In genomic region chr16:66950971-66951790, GRCh38 we compare ENCODE assay signal across 1 cellular context.
TF ChIP-seq lines count a peak whose summit lies in the region.

No MANE protein-coding gene starts in this region.

TF ChIP-seq in K562, 482 proteins besides CTCF, POLR2A, EP300 and RAD21 (continues in another document):
- TF ChIP-seq NR2F6 (CRISPR knock-in tag; IDR thresholded peaks at IDR 0.05) (no peak), ZKSCAN3 (CRISPR knock-in tag; IDR thresholded peaks at IDR 0.05) (no peak), TRIM24 (IDR thresholded peaks at IDR 0.05) (peak; percentile 10 to 55; a peak in 1 of 4 replicates), ZNF280A (IDR thresholded peaks at IDR 0.05; ENCODE audit: low read depth, partially characterized antibody) (peak; percentile 64), TRIM28 (IDR thresholded peaks at IDR 0.05) (no peak), GABPB2 (CRISPR knock-in tag; conservative IDR thresholded peaks at IDR 0.05) (no peak), HNRNPLL (IDR thresholded peaks at IDR 0.05; ENCODE audit: low read depth, low read length, poor library complexity, severe bottlenecking) (no peak), SAFB2 (IDR thresholded peaks at IDR 0.05; ENCODE audit: borderline replicate concordance, low read depth, low read length, severe bottlenecking) (no peak), KAT2B (IDR thresholded peaks at IDR 0.05; ENCODE audit: low read depth, low read length) (no peak), MAFK (IDR thresholded peaks at IDR 0.05; ENCODE audit: low read length) (peak; percentile 28; the same call in 1 of the 2 replicates), COPS2 (conservative IDR thresholded peaks at IDR 0.05) (no peak), CEBPG (CRISPR knock-in tag; IDR thresholded peaks at IDR 0.05) (no peak), CEBPG (tag; conservative IDR thresholded peaks at IDR 0.05 in 1 of 2, IDR thresholded peaks at IDR 0.05 in 1 of 2) (no peak), ZFX (CRISPR knock-in tag; IDR thresholded peaks at IDR 0.05) (no peak), ZNF511 (CRISPR knock-in tag; IDR thresholded peaks at IDR 0.05) (no peak), PRDM10 (IDR thresholded peaks at IDR 0.05; ENCODE audit: partially characterized antibody) (no peak), ZNF395 (CRISPR knock-in tag; IDR thresholded peaks at IDR 0.05) (no peak), CREB1 (IDR thresholded peaks at IDR 0.05) (no peak), CREB1 (CRISPR knock-in tag; IDR thresholded peaks at IDR 0.05) (no peak), FOSL1 (tag; conservative IDR thresholded peaks at IDR 0.05) (no peak), CHD7 (IDR thresholded peaks at IDR 0.05; ENCODE audit: low read depth, low read length) (no peak), ZNF384 (IDR thresholded peaks at IDR 0.05; ENCODE audit: low read depth, low read length) (no peak), TGIF2 (CRISPR knock-in tag; IDR thresholded peaks at IDR 0.05) (no peak), TCF7L2 (IDR thresholded peaks at IDR 0.05; ENCODE audit: low read depth, low read length) (no peak), SMAD2 (IDR thresholded peaks at IDR 0.05; ENCODE audit: low read depth, low read length) (no peak), SMAD3 (CRISPR knock-in tag; conservative IDR thresholded peaks at IDR 0.05) (no peak), ZNF282 (CRISPR knock-in tag; IDR thresholded peaks at IDR 0.05) (no peak), CC2D1A (IDR thresholded peaks at IDR 0.05) (no peak), ZNF316 (IDR thresholded peaks at IDR 0.05) (peak; percentile 89), ZNF277 (CRISPR knock-in tag; IDR thresholded peaks at IDR 0.05; ENCODE audit: borderline replicate concordance) (no peak), RBBP5 (IDR thresholded peaks at IDR 0.05; ENCODE audit: borderline replicate concordance, insufficient read depth, low read length, poor library complexity, severe bottlenecking) (no peak), NFE2L1 (tag; IDR thresholded peaks at IDR 0.05; ENCODE audit: borderline replicate concordance, low read depth) (peak; percentile 63; the same call in 1 of the 2 replicates), HLTF (IDR thresholded peaks at IDR 0.05) (0 out of 2 replicates have a peak, but pooled peaks have one; percentile 55), RFX5 (IDR thresholded peaks at IDR 0.05; ENCODE audit: low read depth, low read length) (no peak), NR2C2 (CRISPR knock-in tag; IDR thresholded peaks at IDR 0.05) (no peak), NR2C2 (tag; IDR thresholded peaks at IDR 0.05) (no peak), MAFF (IDR thresholded peaks at IDR 0.05; ENCODE audit: low read length) (peak; percentile 69), MNT (conservative IDR thresholded peaks at IDR 0.05) (no peak), NR0B1 (IDR thresholded peaks at IDR 0.05; ENCODE audit: partially characterized antibody) (no peak), ZNF699 (CRISPR knock-in tag; IDR thresholded peaks at IDR 0.05; ENCODE audit: insufficient replicate concordance) (no peak), ZNF124 (CRISPR knock-in tag; IDR thresholded peaks at IDR 0.05) (no peak), MAFG (tag; conservative IDR thresholded peaks at IDR 0.05) (peak; percentile 81), DPF2 (IDR thresholded peaks at IDR 0.05) (0 out of 2 replicates have a peak, but pooled peaks have one; percentile 13)
